1 cellular context compared by ENCODE assay signal in genomic region chr19:7987084-7987768, GRCh38.
TF ChIP-seq lines count a peak whose summit lies in the region.

No MANE protein-coding gene starts in this region.

TF ChIP-seq in GM12878, 131 proteins besides CTCF, POLR2A, EP300 and RAD21:
- TF ChIP-seq POLR2AphosphoS5 (IDR thresholded peaks at IDR 0.05; ENCODE audit: low read length) (peak; percentile 7; the same call in 1 of the 2 replicates), JUNB (IDR thresholded peaks at IDR 0.05) (no peak)
